ENCODE assay signal across 7 cellular contexts in the genomic region with DNA sequence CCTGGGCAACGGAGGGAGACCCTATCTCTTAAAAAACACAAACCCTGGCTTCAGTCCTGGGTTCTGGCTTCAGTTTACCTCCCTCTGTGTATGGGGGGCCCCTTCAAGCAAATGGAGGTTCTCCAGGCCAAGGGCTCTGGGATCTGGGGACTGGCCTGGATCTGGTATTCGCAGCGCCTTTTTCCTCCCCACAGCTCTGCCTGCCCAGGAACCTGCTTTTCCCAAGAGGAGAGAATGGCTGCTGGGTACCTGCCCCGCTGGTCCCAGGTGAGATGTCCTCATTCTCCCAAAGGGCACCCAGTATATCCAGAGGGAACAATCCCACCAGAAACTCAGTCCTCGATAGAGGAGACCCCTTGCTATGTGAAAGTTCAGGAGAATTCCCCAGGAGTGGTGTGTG. TPM values are rescaled to one million over a fixed set of nuclear protein-coding genes. Genes with fewer than 3 reads are reported as not detected.
"Had no signal": no experiment of that assay in that cellular context is flagged by ENCODE, and none has a peak within 500 bp of the region (broad histone marks: within the 10 kb centered on the region; RNA-seq: fewer than 3 reads in every experiment).

No MANE protein-coding gene starts in this region.

- H3K36me3 ChIP-seq: HAP-1 had no signal

- H3K4me3 Mint-ChIP-seq: GM23338, HFFc6 had no signal

- DNase-seq: HFFc6 had no signal

- H3K27me3 Mint-ChIP-seq: IgD-negative memory B cell had no signal

- H3K4me1 Mint-ChIP-seq: GM23338 had no signal

- H3K4me3 ChIP-seq: GM23338, HAP-1 had no signal

- ATAC-seq: GM23338, HCT116, HepG2 had no signal

- H3K27ac Mint-ChIP-seq: GM23338, HFFc6, IgD-negative memory B cell had no signal

RNA-seq across cellular contexts. Expression of gene ZNF556, which starts 44.3 kb away (rescaled TPM):
- total RNA-seq: GM23338, H1, HFFc6 had no signal
